Comparison of ENCODE assay signal across 21 cellular contexts in the genomic region with DNA sequence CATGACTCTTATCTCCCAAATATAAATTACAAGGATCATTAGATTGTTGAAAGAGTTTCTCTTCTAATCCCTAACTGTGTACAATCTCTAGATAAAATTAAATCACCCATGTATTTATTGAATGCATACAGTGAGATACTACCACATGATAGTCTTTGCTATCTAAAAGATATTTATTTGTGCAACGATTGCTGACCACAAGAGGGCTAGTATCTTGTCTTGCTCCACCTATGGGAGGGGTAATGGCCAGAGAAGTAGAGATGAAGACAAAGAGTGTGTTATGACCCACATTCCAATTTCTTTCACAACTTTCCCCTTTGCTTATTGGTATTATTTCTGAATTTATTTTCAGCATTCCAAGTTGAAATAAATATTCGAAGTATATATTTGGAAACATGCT. TPM values are rescaled to one million over a fixed set of nuclear protein-coding genes. Genes with fewer than 3 reads are reported as not detected.
DNase-seq lines count a peak whose midpoint lies in the region; ATAC-seq and TF ChIP-seq lines count a peak whose summit lies in the region.
"Had no signal": no experiment of that assay in that cellular context is flagged by ENCODE, and none has a peak within 500 bp of the region (broad histone marks: within the 10 kb centered on the region; RNA-seq: fewer than 3 reads in every experiment).

No MANE protein-coding gene starts in this region.

- H3F3A ChIP-seq in GM23338 (replicated peaks; ENCODE audit: low read depth) (no peaks in the 10 kb centered on the region), smooth muscle cell (ENCODE audit: low read depth) (no peaks in the 10 kb centered on the region)

- 0 out of 2 replicates have a peak, but pooled peaks cover 6% of the 10 kb centered on the region for H3K9me2 ChIP-seq in GM23338 (ENCODE audit: insufficient read depth)

- TF ChIP-seq CTCF in GM23338 (conservative IDR thresholded peaks at IDR 0.05; ENCODE audit: low read depth in 2 of 2) (peak; percentile 33 to 38; a peak in 3 of 4 replicates), fibroblast of mammary gland (conservative IDR thresholded peaks at IDR 0.05; ENCODE audit: control insufficient read depth, insufficient read depth, low read depth, low read length) (peak; percentile 3), smooth muscle cell (IDR thresholded peaks at IDR 0.05; ENCODE audit: borderline replicate concordance, insufficient read depth, poor library complexity, severe bottlenecking) (no peak), heart right ventricle (IDR thresholded peaks at IDR 0.05) (no peak)

- no peak overlapping the region for H3K9ac ChIP-seq in smooth muscle cell (ENCODE audit: low read depth)
- H3K9ac ChIP-seq: BLaER1 treated with 17β-estradiol and CSF1 and Interleukin-3, amounts not matched to agents 10 nM and 100 nM had no signal

- H3K4me1 ChIP-seq in GM23338 (ENCODE audit: insufficient read depth): no peaks in the 10 kb centered on the region
- H3K4me1 ChIP-seq in smooth muscle cell (ENCODE audit: low read depth): no peaks in the 10 kb centered on the region
- H3K4me1 ChIP-seq in heart right ventricle: no peaks in the 10 kb centered on the region
- H3K4me1 ChIP-seq: BLaER1 treated with 17β-estradiol and CSF1 and Interleukin-3, amounts not matched to agents 10 nM and 100 nM; SJSA1 had no signal

- no peaks in the 10 kb centered on the region for H3K36me3 Mint-ChIP-seq in GM23338 (ENCODE audit: low read depth)

- H3K4me3 ChIP-seq in GM23338 (no peak overlapping the region), fibroblast of mammary gland (ENCODE audit: control insufficient read depth, low read depth, low read length) (no peak overlapping the region), smooth muscle cell (no peak overlapping the region), heart right ventricle (no peak overlapping the region)
- H3K4me3 ChIP-seq: BLaER1 treated with 17β-estradiol and CSF1 and Interleukin-3, amounts not matched to agents 10 nM and 100 nM; SJSA1 had no signal

- WGBS in smooth muscle cell (ENCODE audit: low lambda C conversion rate): 77% methylated on average over 2 of the region's 2 CpGs
- 66 to 69% methylated on average over 2 of the region's 2 CpGs for WGBS in heart right ventricle, 2 donors

- no peaks in the 10 kb centered on the region for H4K20me1 ChIP-seq in GM23338 (replicated peaks; ENCODE audit: insufficient read depth)
- no peaks in the 10 kb centered on the region for H4K20me1 ChIP-seq in smooth muscle cell (ENCODE audit: low read depth)
- H4K20me1 ChIP-seq: BLaER1 treated with 17β-estradiol and CSF1 and Interleukin-3, amounts not matched to agents 10 nM and 100 nM had no signal

- ATAC-seq in GM23338 (no peak), heart right ventricle (no peak)
- ATAC-seq: HepG2 had no signal

- H3K27ac Mint-ChIP-seq in GM23338: no peak overlapping the region
- H3K27ac Mint-ChIP-seq: HFFc6 had no signal

- no peak overlapping the region for H3K4me3 Mint-ChIP-seq in GM23338
- H3K4me3 Mint-ChIP-seq: HFFc6 had no signal

- H3K9me3 ChIP-seq in smooth muscle cell (replicated peaks; ENCODE audit: low read depth) (no peaks in the 10 kb centered on the region), heart right ventricle (peaks cover 0 to 6% (median 0%) of the 10 kb centered on the region in 11 donors)
- H3K9me3 ChIP-seq: BLaER1 treated with 17β-estradiol and CSF1 and Interleukin-3, amounts not matched to agents 10 nM and 100 nM; SJSA1 had no signal

- intact Hi-C loops in heart right ventricle (cut with DNase I): no loop called here

- H3K36me3 ChIP-seq in GM23338 (ENCODE audit: insufficient read depth) (no peaks in the 10 kb centered on the region), smooth muscle cell (ENCODE audit: low read depth) (no peaks in the 10 kb centered on the region), heart right ventricle (peaks cover 0 to 8% (median 0%) of the 10 kb centered on the region in 9 donors)
- H3K36me3 ChIP-seq: BLaER1 treated with 17β-estradiol and CSF1 and Interleukin-3, amounts not matched to agents 10 nM and 100 nM; SJSA1 had no signal

- peak; percentile 24 for DNase-seq in COLO829 (ENCODE audit: low spot score)
- no peak for DNase-seq in GM23338 (ENCODE audit: low spot score)
- peak; percentile 19 for DNase-seq in SK-MEL-5 (ENCODE audit: low read depth, low spot score)
- DNase-seq in fibroblast of mammary gland (ENCODE audit: low read depth): no peak
- no peak for DNase-seq in smooth muscle cell (lab: John Stamatoyannopoulos, UW; ENCODE audit: unreplicated experiment)
- DNase-seq in effector CD8-positive, alpha-beta T cell (lab: John Stamatoyannopoulos, UW): no peak
- no peak for DNase-seq in ureter (ENCODE audit: low spot score)
- DNase-seq in heart right ventricle: no peak
- DNase-seq: DMS 273 treated with DMSO at 0.1 percent for 48 hours, GF-D8, HFFc6, KBM-7, NCI-H1436, NCI-H1930, NCI-H226, NCI-H524 treated with DMSO at 0.1 percent for 48 hours, T-helper 2 cell had no signal

- no peaks in the 10 kb centered on the region for H3K4me1 Mint-ChIP-seq in GM23338

- H3K27ac ChIP-seq in GM23338 (ENCODE audit: low read depth): no peak overlapping the region
- H3K27ac ChIP-seq in smooth muscle cell (ENCODE audit: low read depth): no peak overlapping the region
- H3K27ac ChIP-seq in heart right ventricle: no peak overlapping the region
- H3K27ac ChIP-seq: BLaER1 treated with 17β-estradiol and CSF1 and Interleukin-3, amounts not matched to agents 10 nM and 100 nM; SJSA1 had no signal

- no peaks in the 10 kb centered on the region for H3K79me2 ChIP-seq in GM23338 (replicated peaks; ENCODE audit: insufficient read depth)
- no peaks in the 10 kb centered on the region for H3K79me2 ChIP-seq in smooth muscle cell (ENCODE audit: low read depth)

- in situ Hi-C loops in SK-MEL-5 (cut with HindIII; ENCODE audit: low pct_unique_long_range_greater_than_20kb, low sequenced_read_pairs): no loop called here

- H3K27me3 ChIP-seq in GM23338 (ENCODE audit: insufficient read depth) (no peaks in the 10 kb centered on the region), smooth muscle cell (ENCODE audit: low read depth) (no peaks in the 10 kb centered on the region), heart right ventricle (peaks cover 0 to 5% (median 0%) of the 10 kb centered on the region in 7 donors)
- H3K27me3 ChIP-seq: BLaER1 treated with 17β-estradiol and CSF1 and Interleukin-3, amounts not matched to agents 10 nM and 100 nM had no signal

- H3K9me3 Mint-ChIP-seq in GM23338: 0 out of 3 replicates have a peak, but pooled peaks cover 3% of the 10 kb centered on the region
- H3K9me3 Mint-ChIP-seq: HFFc6 had no signal

- H3K4me2 ChIP-seq in GM23338: no peak overlapping the region
- no peak overlapping the region for H3K4me2 ChIP-seq in smooth muscle cell
- H3K4me2 ChIP-seq: BLaER1 treated with 17β-estradiol and CSF1 and Interleukin-3, amounts not matched to agents 10 nM and 100 nM had no signal

- no peaks in the 10 kb centered on the region for H3K27me3 Mint-ChIP-seq in GM23338 (ENCODE audit: insufficient read depth, low read depth, poor library complexity)

- H2AFZ ChIP-seq in GM23338 (no peak overlapping the region), smooth muscle cell (ENCODE audit: low read depth) (no peak overlapping the region)

TF ChIP-seq in GM23338, 12 proteins besides CTCF, POLR2A, EP300 and RAD21:
- TF ChIP-seq EZH2phosphoT487 (IDR thresholded peaks at IDR 0.05; ENCODE audit: unreplicated experiment): no peak

RNA-seq across cellular contexts. Expression of a gene that starts 13.7 kb away (rescaled TPM):
- not detected in 2 replicates for total RNA-seq in GM23338 (2014; rRNA removed; shearing (Covaris generic))
- polyA plus RNA-seq in GM23338 (2016; fragmentation: Nextera tagmentation; extraction: Ambion mirVana): not detected in 2 replicates
- total RNA-seq in SK-MEL-5 (2014; rRNA removed; shearing (Covaris generic)): not detected in 2 replicates
- polyA plus RNA-seq in SK-MEL-5 (2015; cell fraction: cytosol; rRNA removed): 0.12 TPM in 1 of 2 replicates, not detected in the other
- polyA plus RNA-seq in SK-MEL-5 (2015; cell fraction: nucleus; rRNA removed): not detected in 2 replicates
- 0.22 TPM in 1 of 2 replicates, not detected in the other for total RNA-seq in smooth muscle cell
- polyA plus RNA-seq in smooth muscle cell: not detected in 2 replicates
- 2.1 TPM for total RNA-seq in ureter
- 1 to 10 TPM in 1 of 10 donors, under 1 TPM in 3, not detected in 6; 0.22 to 3.1 (median 0.56) TPM for total RNA-seq in heart right ventricle
- under 1 TPM in 1 of 2 donors, not detected in 1; 0.07 TPM for polyA plus RNA-seq in heart right ventricle
- total RNA-seq: Daoy, HepG2, HFFc6, SJSA1 had no signal
- polyA plus RNA-seq: HepG2 had no signal

Comparison
In these comparisons a context has a peak if more than half of its experiments do, and no peak if none do; other contexts are left out.
1. DNase-seq: peak in COLO829 (single experiment) and SK-MEL-5 (single experiment); none in GM23338 (single experiment), fibroblast of mammary gland (single experiment), smooth muscle cell (single experiment), effector CD8-positive, alpha-beta T cell (single experiment), ureter (single experiment) and heart right ventricle (0 of 2).
2. CTCF ChIP-seq: peak in GM23338 (2 of 2) and fibroblast of mammary gland (single experiment); none in smooth muscle cell (single experiment) and heart right ventricle (0 of 9).